In the genomic region with DNA sequence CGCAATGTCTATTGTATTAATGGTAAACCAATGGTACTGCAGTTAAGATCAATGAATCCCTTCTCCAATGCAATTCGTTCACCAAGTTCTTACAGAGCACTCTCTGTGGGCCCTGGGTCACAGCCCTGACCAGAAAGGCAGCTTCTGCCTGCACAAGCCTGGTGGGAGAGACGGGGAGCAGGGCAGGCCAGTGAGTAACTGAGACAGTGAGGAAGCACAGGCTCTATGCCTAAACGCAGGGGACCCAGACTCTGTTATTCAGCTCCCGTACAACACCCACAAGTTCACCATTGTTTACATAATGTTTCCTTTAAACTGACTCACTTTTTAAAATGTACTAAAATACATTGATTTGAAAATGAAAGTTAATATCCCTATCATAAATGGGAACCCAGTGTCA, we compare ENCODE assay signal across 2 cellular contexts.
TF ChIP-seq lines count a peak whose summit lies in the region.

No MANE protein-coding gene starts in this region.

TF ChIP-seq in IMR-90, 13 proteins besides CTCF, POLR2A, EP300 and RAD21:
- TF ChIP-seq RCOR1 (IDR thresholded peaks at IDR 0.05; ENCODE audit: insufficient replicate concordance, low read length) (no peak), FOS (IDR thresholded peaks at IDR 0.05; ENCODE audit: low read depth, low read length) (no peak), CHD1 (IDR thresholded peaks at IDR 0.05; ENCODE audit: low read depth, low read length) (no peak), SMC3 (IDR thresholded peaks at IDR 0.05; ENCODE audit: low read depth, low read length) (no peak), BHLHE40 (IDR thresholded peaks at IDR 0.05; ENCODE audit: low read depth, low read length) (no peak), RFX5 (IDR thresholded peaks at IDR 0.05; ENCODE audit: low read depth, low read length) (no peak), NFE2L2 (IDR thresholded peaks at IDR 0.05; ENCODE audit: low read depth, low read length) (no peak), MAFK (IDR thresholded peaks at IDR 0.05; ENCODE audit: low read depth, low read length) (no peak), CEBPB (IDR thresholded peaks at IDR 0.05; ENCODE audit: low read depth, low read length) (no peak)
- TF ChIP-seq, protein P1, sequence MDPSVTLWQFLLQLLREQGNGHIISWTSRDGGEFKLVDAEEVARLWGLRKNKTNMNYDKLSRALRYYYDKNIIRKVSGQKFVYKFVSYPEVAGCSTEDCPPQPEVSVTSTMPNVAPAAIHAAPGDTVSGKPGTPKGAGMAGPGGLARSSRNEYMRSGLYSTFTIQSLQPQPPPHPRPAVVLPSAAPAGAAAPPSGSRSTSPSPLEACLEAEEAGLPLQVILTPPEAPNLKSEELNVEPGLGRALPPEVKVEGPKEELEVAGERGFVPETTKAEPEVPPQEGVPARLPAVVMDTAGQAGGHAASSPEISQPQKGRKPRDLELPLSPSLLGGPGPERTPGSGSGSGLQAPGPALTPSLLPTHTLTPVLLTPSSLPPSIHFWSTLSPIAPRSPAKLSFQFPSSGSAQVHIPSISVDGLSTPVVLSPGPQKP (IDR thresholded peaks at IDR 0.05; ENCODE audit: borderline replicate concordance, low read depth, low read length), result no peak
- TF ChIP-seq, protein P2, sequence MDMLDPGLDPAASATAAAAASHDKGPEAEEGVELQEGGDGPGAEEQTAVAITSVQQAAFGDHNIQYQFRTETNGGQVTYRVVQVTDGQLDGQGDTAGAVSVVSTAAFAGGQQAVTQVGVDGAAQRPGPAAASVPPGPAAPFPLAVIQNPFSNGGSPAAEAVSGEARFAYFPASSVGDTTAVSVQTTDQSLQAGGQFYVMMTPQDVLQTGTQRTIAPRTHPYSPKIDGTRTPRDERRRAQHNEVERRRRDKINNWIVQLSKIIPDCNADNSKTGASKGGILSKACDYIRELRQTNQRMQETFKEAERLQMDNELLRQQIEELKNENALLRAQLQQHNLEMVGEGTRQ (IDR thresholded peaks at IDR 0.05; ENCODE audit: low read depth, low read length), result no peak

TF ChIP-seq in endothelial cell of umbilical vein, 7 proteins besides CTCF, POLR2A, EP300 and RAD21:
- TF ChIP-seq EZH2 (IDR thresholded peaks at IDR 0.05; ENCODE audit: borderline replicate concordance, low read depth, low read length, severe bottlenecking) (no peak), POLR2AphosphoS5 (IDR thresholded peaks at IDR 0.05; ENCODE audit: insufficient read depth, low read depth, low read length) (no peak), JUN (IDR thresholded peaks at IDR 0.05; ENCODE audit: borderline replicate concordance, insufficient read depth, insufficient read length, low read depth) (no peak), FOS (IDR thresholded peaks at IDR 0.05; ENCODE audit: borderline replicate concordance, insufficient read depth, low read length) (no peak), MYC (IDR thresholded peaks at IDR 0.05; ENCODE audit: low read depth, low read length) (no peak), GATA2 (IDR thresholded peaks at IDR 0.05; ENCODE audit: insufficient read depth, insufficient read length, low read depth, low read length) (no peak)
- TF ChIP-seq, protein P3, sequence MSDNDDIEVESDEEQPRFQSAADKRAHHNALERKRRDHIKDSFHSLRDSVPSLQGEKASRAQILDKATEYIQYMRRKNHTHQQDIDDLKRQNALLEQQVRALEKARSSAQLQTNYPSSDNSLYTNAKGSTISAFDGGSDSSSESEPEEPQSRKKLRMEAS (IDR thresholded peaks at IDR 0.05; ENCODE audit: insufficient read depth, insufficient read length), result no peak
